In the genomic region with DNA sequence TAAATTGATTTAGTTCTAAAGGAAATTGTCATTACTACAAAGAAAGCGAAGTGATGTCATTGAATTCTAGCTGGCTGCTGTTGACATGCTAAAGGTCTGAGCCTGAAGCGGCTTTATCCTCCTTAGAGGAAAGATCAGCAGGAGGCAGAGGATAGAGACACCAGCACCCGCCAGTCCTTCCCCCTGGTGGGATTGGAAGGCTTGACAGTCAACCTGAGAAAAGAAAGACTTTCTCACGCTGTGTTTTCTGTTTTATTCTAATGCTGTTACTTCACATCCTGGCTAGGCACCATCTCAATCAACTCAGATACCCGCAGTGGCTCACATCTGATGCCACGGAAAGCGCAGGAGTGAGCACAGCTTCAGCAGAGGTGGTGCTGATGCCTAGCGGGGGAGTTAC, we compare ENCODE assay signal across 28 cellular contexts. TPM values are rescaled to one million over a fixed set of nuclear protein-coding genes. Genes with fewer than 3 reads are reported as not detected.
DNase-seq lines count a peak whose midpoint lies in the region; ATAC-seq, FAIRE-seq and TF ChIP-seq lines count a peak whose summit lies in the region.
"Had no signal": no experiment of that assay in that cellular context is flagged by ENCODE, and none has a peak within 500 bp of the region (broad histone marks: within the 10 kb centered on the region; RNA-seq: fewer than 3 reads in every experiment).

No MANE protein-coding gene starts in this region.

- peaks cover 0 to 7% (median 0%) of the 10 kb centered on the region in 5 experiments for H3K9me3 Mint-ChIP-seq in brain
- H3K9me3 Mint-ChIP-seq: CD4-positive, CD25-positive, alpha-beta regulatory T cell; effector memory CD8-positive, alpha-beta T cell had no signal

- H2BK12ac ChIP-seq in neuronal stem cell (ENCODE audit: low read length), result no peak overlapping the region

- H2AK5ac ChIP-seq in neuronal stem cell (ENCODE audit: low read depth, low read length), result no peak overlapping the region

- H3K27me3 ChIP-seq in H7 (ENCODE audit: control insufficient read depth, insufficient read depth, low read length) (peaks cover 93% of the 10 kb centered on the region), neuronal stem cell (ENCODE audit: control insufficient read depth in 3 of 3, insufficient read depth in 3 of 3, low read depth in 1 of 3, low read length in 3 of 3) (peaks cover 0 to 63% (median 0%) of the 10 kb centered on the region in 3 experiments)

- H2BK120ac ChIP-seq in neuronal stem cell (ENCODE audit: low read depth, low read length), result no peak overlapping the region

- intact Hi-C loops in Right ventricle myocardium superior (cut with DNase I), result no loop called here

- no peak for FAIRE-seq in RCC 7860 (lab: Jason Lieb, UNC)

- H2BK15ac ChIP-seq in neuronal stem cell (ENCODE audit: low read length), result no peak overlapping the region

- no peak overlapping the region for H4K91ac ChIP-seq in neuronal stem cell (ENCODE audit: low read depth, low read length, poor library complexity)

- peaks cover 31% of the 10 kb centered on the region for H3K27me3 Mint-ChIP-seq in brain
- H3K27me3 Mint-ChIP-seq: CD4-positive, CD25-positive, alpha-beta regulatory T cell had no signal

- H3K9ac ChIP-seq in neuronal stem cell (ENCODE audit: low read depth, low read length, poor library complexity), result no peak overlapping the region

- DNase-seq in H7 (peak; percentile 82), iPS DF 4.7 (ENCODE audit: extremely low read depth, low spot score) (peak; percentile 56), neuronal stem cell (ENCODE audit: low spot score) (peak; percentile 33), RCC 7860 (ENCODE audit: low spot score) (no peak), Right ventricle myocardium superior (no peak), glomerular visceral epithelial cell (ENCODE audit: extremely low spot score) (no peak), cerebellar cortex (ENCODE audit: low spot score) (no peak)
- DNase-seq: activated CD4-positive, alpha-beta T cell treated with anti-CD3 and anti-CD28 coated beads, Interleukin-2, amount 50 U/mL, for 1 hour; activated CD8-positive, alpha-beta memory T cell treated with anti-CD3 and anti-CD28 coated beads, Interleukin-2, amount 50 U/mL, for 48 hours; activated naive CD4-positive, alpha-beta T cell; amniotic stem cell; cerebellar nuclear complex; effector memory CD8-positive, alpha-beta T cell; hippocampal formation; left colon; NCI-H1105; NCI-H526; nucleus accumbens; right cardiac atrium; SHP77 treated with DMSO at 0.1 percent for 48 hours; T-helper 1 cell; tibial artery had no signal

- H3K9me3 ChIP-seq in neuronal stem cell (replicated peaks in 1 of 2; ENCODE audit: control insufficient read depth in 2 of 2, insufficient read depth in 1 of 2, low read depth in 1 of 2, low read length in 2 of 2), result peaks cover 0 to 2% of the 10 kb centered on the region in 2 donors
- H3K9me3 ChIP-seq: tibial artery had no signal

- no peak for TF ChIP-seq CTCF in brain (conservative IDR thresholded peaks at IDR 0.05)

- no peak overlapping the region for H3K4me3 ChIP-seq in H7 (ENCODE audit: insufficient read depth, low read depth, low read length)
- H3K4me3 ChIP-seq in neuronal stem cell (ENCODE audit: low read length in 2 of 2), result no peak overlapping the region

- no peak overlapping the region for H4K8ac ChIP-seq in neuronal stem cell (ENCODE audit: low read depth, low read length)

- H3K36me3 ChIP-seq in H7 (replicated peaks; ENCODE audit: control insufficient read depth, insufficient read depth, low read length), result no peaks in the 10 kb centered on the region
- no peaks in the 10 kb centered on the region for H3K36me3 ChIP-seq in neuronal stem cell (replicated peaks in 1 of 2; ENCODE audit: control insufficient read depth in 2 of 2, insufficient read depth in 2 of 2, low read length in 2 of 2)
- H3K36me3 ChIP-seq: tibial artery had no signal

- no peak overlapping the region for H3K14ac ChIP-seq in neuronal stem cell (ENCODE audit: low read length)

- H3K79me1 ChIP-seq in neuronal stem cell (ENCODE audit: low read depth, low read length), result no peaks in the 10 kb centered on the region

- H3K27ac ChIP-seq in neuronal stem cell (replicated peaks; ENCODE audit: low read length), result no peak overlapping the region
- H3K27ac ChIP-seq: tibial artery had no signal

- peak overlapping the region; percentile 9 for H3K18ac ChIP-seq in neuronal stem cell (ENCODE audit: low read length)

- WGBS in neuronal stem cell (ENCODE audit: extremely low coverage in 2 of 2, insufficient read length in 2 of 2, insufficient replicate concordance in 1 of 2), 2 donors, result no CpG with 5 or more reads among the region's 8 CpGs

- peak overlapping the region in 4 of 5 experiments; percentile 49 to 73 (median 66) for H3K4me3 Mint-ChIP-seq in brain
- H3K4me3 Mint-ChIP-seq: CD4-positive, CD25-positive, alpha-beta regulatory T cell; effector memory CD8-positive, alpha-beta T cell had no signal

- H3K4ac ChIP-seq in neuronal stem cell (ENCODE audit: low read length), result no peak overlapping the region

- H3K36me3 Mint-ChIP-seq in brain, result no peaks in the 10 kb centered on the region
- H3K36me3 Mint-ChIP-seq: CD4-positive, CD25-positive, alpha-beta regulatory T cell had no signal

- no peak for ATAC-seq in Right ventricle myocardium superior (ENCODE audit: poor library complexity)
- ATAC-seq: effector memory CD8-positive, alpha-beta T cell; left colon had no signal

- peaks cover 47% of the 10 kb centered on the region for H3K4me1 Mint-ChIP-seq in brain

- peaks cover 2 to 20% of the 10 kb centered on the region in 2 donors for H3K4me1 ChIP-seq in neuronal stem cell (ENCODE audit: control insufficient read depth in 2 of 2, insufficient read depth in 1 of 2, low read depth in 1 of 2, low read length in 2 of 2)

- H3K27ac Mint-ChIP-seq in brain, result peak overlapping the region in 1 of 5 experiments; percentile 41
- H3K27ac Mint-ChIP-seq: CD4-positive, CD25-positive, alpha-beta regulatory T cell; effector memory CD8-positive, alpha-beta T cell had no signal

- H2AFZ ChIP-seq in neuronal stem cell (ENCODE audit: low read length), result peak overlapping the region; percentile 40

- H3K23ac ChIP-seq in neuronal stem cell (ENCODE audit: low read depth, low read length, poor library complexity), result no peak overlapping the region

- H2BK5ac ChIP-seq in neuronal stem cell (ENCODE audit: low read length), result no peak overlapping the region

- H3K4me2 ChIP-seq in neuronal stem cell (ENCODE audit: insufficient read depth, low read length, poor library complexity, severe bottlenecking), result peak overlapping the region; percentile 48

RNA-seq across cellular contexts. Expression of a gene that starts 5.5 kb away (rescaled TPM):
- total RNA-seq in H7 (2014; rRNA removed; shearing (Covaris generic)), result not detected in 2 replicates
- 10.9 TPM for polyA plus RNA-seq in brain (ENCODE audit: insufficient read depth, low read depth, low replicate concordance)
- not detected for polyA plus RNA-seq in neuronal stem cell (2013, experiment 1 of 2)
- not detected for polyA plus RNA-seq in neuronal stem cell (2013, experiment 2 of 2)
- 0.24 TPM for total RNA-seq in Right ventricle myocardium superior
- total RNA-seq: CD4-positive, CD25-positive, alpha-beta regulatory T cell; HT-29; left colon; LHCN-M2; mononuclear cell; OCI-LY7 had no signal
- polyA plus RNA-seq: CD4-positive, CD25-positive, alpha-beta regulatory T cell had no signal

Comparison
In these comparisons a context has a peak if more than half of its experiments do, and no peak if none do; other contexts are left out.
1. DNase-seq: peak in H7 (single experiment), iPS DF 4.7 (single experiment) and neuronal stem cell (single experiment); none in RCC 7860 (single experiment), Right ventricle myocardium superior (single experiment), glomerular visceral epithelial cell (single experiment) and cerebellar cortex (single experiment).